In genomic region chr14:93797536-93797935, GRCh38 we compare ENCODE assay signal across 5 cellular contexts. TPM values are rescaled to one million over a fixed set of nuclear protein-coding genes. Genes with fewer than 3 reads are reported as not detected.
"Had no signal": no experiment of that assay in that cellular context is flagged by ENCODE, and none has a peak within 500 bp of the region (broad histone marks: within the 10 kb centered on the region; RNA-seq: fewer than 3 reads in every experiment).

No MANE protein-coding gene starts in this region.

- H3K4me3 Mint-ChIP-seq: GM23338, H9 had no signal

- H3K4me3 ChIP-seq: GM23338 had no signal

- H3K4me1 Mint-ChIP-seq: GM23338, H9 had no signal

- H3K4me2 ChIP-seq: GM23338 had no signal

- H3K27ac Mint-ChIP-seq: GM23338, H9 had no signal

- DNase-seq: H9, HCEC 1CT, IMR-90 had no signal

- H3K9me3 Mint-ChIP-seq: GM23338, H9 had no signal

- H2AFZ ChIP-seq: GM23338 had no signal

RNA-seq across cellular contexts. Expression of gene PRIMA1, which starts 9.3 kb away (rescaled TPM):
- total RNA-seq: HT-29, IMR-90 had no signal
- polyA plus RNA-seq: IMR-90 had no signal
